3 cellular contexts compared by ENCODE assay signal in genomic region chr5:80921026-80921425, GRCh38.
TF ChIP-seq lines count a peak whose summit lies in the region.

No MANE protein-coding gene starts in this region.

TF ChIP-seq in A549, 52 proteins besides CTCF, POLR2A, EP300 and RAD21:
- TF ChIP-seq REST (IDR thresholded peaks at IDR 0.05) (peak; percentile 76), USF2 (IDR thresholded peaks at IDR 0.05) (no peak)

TF ChIP-seq in Ishikawa, 13 proteins besides CTCF, POLR2A, EP300 and RAD21:
- TF ChIP-seq REST (IDR thresholded peaks at IDR 0.05; ENCODE audit: low read depth) (peak; percentile 89), MAX (IDR thresholded peaks at IDR 0.05) (no peak), TEAD4 (IDR thresholded peaks at IDR 0.05) (no peak), NFIC (IDR thresholded peaks at IDR 0.05) (peak; percentile 72), TAF1 (IDR thresholded peaks at IDR 0.05; ENCODE audit: low read depth) (no peak)

TF ChIP-seq in liver, 16 proteins besides CTCF, POLR2A, EP300 and RAD21 (continued from another document):
- TF ChIP-seq REST (IDR thresholded peaks at IDR 0.05) = peak; percentile 94
TF ChIP-seq in liver: peak in this region for 1.
